ENCODE assay signal across 26 cellular contexts in genomic region chr22:26975865-26976264, GRCh38.
DNase-seq lines count a peak whose midpoint lies in the region; ATAC-seq, FAIRE-seq and TF ChIP-seq lines count a peak whose summit lies in the region.
"Had no signal": no experiment of that assay in that cellular context is flagged by ENCODE, and none has a peak within 500 bp of the region (broad histone marks: within the 10 kb centered on the region; RNA-seq: fewer than 3 reads in every experiment).

No MANE protein-coding gene starts in this region.

- H3K36me3 Mint-ChIP-seq in H9 (ENCODE audit: insufficient read depth in 1 of 3, low read depth in 3 of 3) = no peaks in the 10 kb centered on the region
- H3K36me3 Mint-ChIP-seq: CD8-positive, alpha-beta T cell; IgD-negative memory B cell; T-cell had no signal

- H4K91ac ChIP-seq in H9 (ENCODE audit: insufficient read length, low read depth, low read length) = no peak overlapping the region

- H3K18ac ChIP-seq in H9 (ENCODE audit: insufficient read length, low read depth, low read length) = no peak overlapping the region

- H3K27me3 Mint-ChIP-seq in H9 (ENCODE audit: low read depth) = peaks cover 28% of the 10 kb centered on the region

- WGBS in H9 (ENCODE audit: extremely low coverage, insufficient read length, low lambda C conversion rate) = no CpG with 5 or more reads among the region's 3 CpGs

- no peak overlapping the region for H3K4me3 ChIP-seq in WERI-Rb-1 (ENCODE audit: low read depth, low read length)
- H3K4me3 ChIP-seq: GM12878, PC-9, SJSA1 had no signal

- no peak overlapping the region for H3K27ac Mint-ChIP-seq in H9
- H3K27ac Mint-ChIP-seq: CD8-positive, alpha-beta T cell; IgD-negative memory B cell; T-cell had no signal

- no peak overlapping the region for H3K4me2 ChIP-seq in H9 (ENCODE audit: insufficient read depth, insufficient read length, low read length)
- H3K4me2 ChIP-seq: KMS-11, PC-9 had no signal

- H2AK5ac ChIP-seq in H9 (ENCODE audit: insufficient read length, low read length) = no peak overlapping the region

- DNase-seq in H9 = no peak
- DNase-seq in WERI-Rb-1 = peak; percentile 66
- DNase-seq in foreskin keratinocyte = peak; percentile 22 to 24
- no peak for DNase-seq in urothelium cell line (ENCODE audit: low spot score)
- DNase-seq in MV-4-11 (lab: John Stamatoyannopoulos, UW) = no peak
- no peak for DNase-seq in posterior vena cava (ENCODE audit: low spot score)
- DNase-seq: Caco-2; CD8-positive, alpha-beta T cell; GDM1; NCI-H1092; NCI-H1417 treated with DMSO at 0.1 percent for 48 hours; NCI-H1694 treated with DMSO at 0.1 percent for 48 hours; NCI-H2081 treated with DMSO at 0.1 percent for 48 hours; NCI-H2171; NCI-H226; NCI-H510A treated with DMSO at 0.1 percent for 48 hours; PC-9; T-cell had no signal

- no peak overlapping the region for H3K27ac ChIP-seq in H9 (ENCODE audit: insufficient read length, low read depth, low read length)
- H3K27ac ChIP-seq in WERI-Rb-1 = no peak overlapping the region
- H3K27ac ChIP-seq in foreskin keratinocyte = no peak overlapping the region
- H3K27ac ChIP-seq: C4-2B, KMS-11, PC-9, SJSA1 had no signal

- H3K4me1 Mint-ChIP-seq in H9 = peaks cover 0 to 4% of the 10 kb centered on the region in 2 experiments; a peak in 1 of 4 replicates
- H3K4me1 Mint-ChIP-seq: IgD-negative memory B cell, T-cell had no signal

- no peaks in the 10 kb centered on the region for H4K20me1 ChIP-seq in H9 (ENCODE audit: control insufficient read depth, insufficient read depth, insufficient read length)

- no peak overlapping the region for H3K4me3 Mint-ChIP-seq in H9
- H3K4me3 Mint-ChIP-seq: CD8-positive, alpha-beta T cell; IgD-negative memory B cell; T-cell had no signal

- H2BK15ac ChIP-seq in H9 (ENCODE audit: low read depth, low read length) = no peak overlapping the region

- no peak overlapping the region for H3K56ac ChIP-seq in H9 (ENCODE audit: insufficient read length, low read depth, low read length)

- H2BK120ac ChIP-seq in H9 (ENCODE audit: low read depth, low read length, poor library complexity, severe bottlenecking) = no peak overlapping the region

- H3K4ac ChIP-seq in H9 (ENCODE audit: low read depth, low read length) = no peak overlapping the region

- H3K36me3 ChIP-seq in WERI-Rb-1 = no peaks in the 10 kb centered on the region
- H3K36me3 ChIP-seq: SJSA1 had no signal

- H4K8ac ChIP-seq in H9 (replicated peaks; ENCODE audit: insufficient read length, low read depth, low read length) = no peak overlapping the region

- H3K23me2 ChIP-seq in H9 (ENCODE audit: insufficient read length, low read depth, low read length, poor library complexity, severe bottlenecking) = no peaks in the 10 kb centered on the region

- H3K9ac ChIP-seq in H9 (ENCODE audit: extremely low read depth, insufficient read length, low read length) = no peak overlapping the region
- H3K9ac ChIP-seq: KMS-11 had no signal

- H3K27me3 ChIP-seq in H9 (ENCODE audit: insufficient read depth, low read length) (no peaks in the 10 kb centered on the region; the same call in 1 of the 2 replicates), WERI-Rb-1 (ENCODE audit: insufficient read depth, low read depth, severe bottlenecking) (no peaks in the 10 kb centered on the region), foreskin keratinocyte (peaks cover 12% of the 10 kb centered on the region)
- H3K27me3 ChIP-seq: SJSA1 had no signal

- no peak overlapping the region for H2BK12ac ChIP-seq in H9 (ENCODE audit: insufficient read length, low read depth, low read length)

- no peak for ATAC-seq in foreskin keratinocyte
- ATAC-seq in GM19324 (IDR thresholded peaks at IDR 0.05; ENCODE audit: low FRiP score, unreplicated experiment) = no peak
- ATAC-seq: CD8-positive, alpha-beta T cell; GM12878; Right ventricle myocardium inferior; T-cell had no signal

- H3K9me3 ChIP-seq in H9 (ENCODE audit: control insufficient read depth, low read depth, low read length) = no peaks in the 10 kb centered on the region
- H3K9me3 ChIP-seq in WERI-Rb-1 (ENCODE audit: severe bottlenecking) = no peaks in the 10 kb centered on the region
- H3K9me3 ChIP-seq: Caco-2 had no signal

- H2BK20ac ChIP-seq in H9 (ENCODE audit: low read depth, low read length, poor library complexity, severe bottlenecking) = no peak overlapping the region

- intact Hi-C loops in posterior vena cava (cut with DNase I) = no loop called here

- H2AFZ ChIP-seq in H9 (ENCODE audit: low read length) = no peak overlapping the region
- H2AFZ ChIP-seq: PC-9 had no signal

- H3K4me1 ChIP-seq in H9 (ENCODE audit: insufficient read depth, low read length) (no peaks in the 10 kb centered on the region), foreskin keratinocyte (no peaks in the 10 kb centered on the region)
- H3K4me1 ChIP-seq: Caco-2, SJSA1 had no signal

- peaks cover 0 to 3% of the 10 kb centered on the region in 2 experiments; a peak in 1 of 5 replicates for H3K9me3 Mint-ChIP-seq in H9

- H4K5ac ChIP-seq in H9 (ENCODE audit: insufficient read length, low read depth, low read length) = no peak overlapping the region

- TF ChIP-seq CTCF in H9 (conservative IDR thresholded peaks at IDR 0.05) (peak; percentile 38; the same call in 2 of the 3 replicates), WERI-Rb-1 (IDR thresholded peaks at IDR 0.05; ENCODE audit: low read depth, low read length) (peak; percentile 58), foreskin keratinocyte (conservative IDR thresholded peaks at IDR 0.05) (peak; percentile 2)

- no peak overlapping the region for H3K14ac ChIP-seq in H9 (ENCODE audit: insufficient read depth, low read length)

- no peak overlapping the region for H2BK5ac ChIP-seq in H9 (ENCODE audit: insufficient read length, low read length)

- H3K79me2 ChIP-seq in H9 (ENCODE audit: insufficient read depth, low read length) = no peaks in the 10 kb centered on the region

- no peak overlapping the region for H3K23ac ChIP-seq in H9 (ENCODE audit: insufficient read length, low read depth, low read length)

- peak; percentile 95 for FAIRE-seq in urothelium cell line (lab: Jason Lieb, UNC)
- FAIRE-seq: GM12878, H54 had no signal

- no peak overlapping the region for H3T11ph ChIP-seq in H9 (ENCODE audit: low read length)

- no peaks in the 10 kb centered on the region for H3K79me1 ChIP-seq in H9 (ENCODE audit: insufficient read depth, low read depth, low read length, poor library complexity, severe bottlenecking)

Comparison
In these comparisons a context has a peak if more than half of its experiments do, and no peak if none do; other contexts are left out.
1. DNase-seq: peak in WERI-Rb-1 (single experiment) and foreskin keratinocyte (2 of 2); none in H9 (single experiment), urothelium cell line (single experiment), MV-4-11 (single experiment) and posterior vena cava (single experiment).
2. CTCF ChIP-seq: peak in every context shown above with its lines; median percentile 58 in WERI-Rb-1; 38 in H9; 2 in foreskin keratinocyte.